ENCODE assay signal across 8 cellular contexts in genomic region chr3:170418422-170419300, GRCh38. TPM values are rescaled to one million over a fixed set of nuclear protein-coding genes. Genes with fewer than 3 reads are reported as not detected.
A peak's percentile ranks its signal among the peaks of the same experiment; 100 is the strongest.
DNase-seq lines count a peak whose midpoint lies in the region; ATAC-seq, FAIRE-seq and TF ChIP-seq lines count a peak whose summit lies in the region.

TSS of gene CLDN11 (plus strand) at chr3:170418868. CDS start at chr3:170419067, 199 bp downstream.

- TF ChIP-seq CTCF in BJ (IDR thresholded peaks at IDR 0.05; ENCODE audit: insufficient read depth, low read depth, low read length): 0 out of 2 replicates have a peak, but pooled peaks have one; percentile 2
- TF ChIP-seq CTCF in HFF-Myc (IDR thresholded peaks at IDR 0.05; ENCODE audit: low read depth, low read length, missing control alignments): no peak
- no peak for TF ChIP-seq CTCF in pancreas (IDR thresholded peaks at IDR 0.05)

- H3K27ac ChIP-seq in pancreas: no peak within 1 kb of the TSS

- intact Hi-C loops in left cardiac atrium (cut with DNase I): loop anchor here in 1 of 2 donors (10.0 kb wide), 1 partner anchor 276 kb away; no protein-coding TSS in a partner anchor
- intact Hi-C loops in pancreas (cut with DNase I): loop anchor here in 1 of 3 donors (10.0 kb wide), 1 partner anchor 396 kb away; no protein-coding TSS in a partner anchor

- no peaks in the 10 kb centered on the region for H3K9me3 Mint-ChIP-seq in activated naive CD8-positive, alpha-beta T cell treated with anti-CD3 and anti-CD28 coated beads, Interleukin-2, amount 50 U/mL, for 24 hours

- peaks cover 0 to 8% (median 0%) of the 10 kb centered on the region in 3 donors for H3K4me1 ChIP-seq in pancreas

- H3K27me3 Mint-ChIP-seq in activated naive CD8-positive, alpha-beta T cell treated with anti-CD3 and anti-CD28 coated beads, Interleukin-2, amount 50 U/mL, for 24 hours: peaks cover 42% of the 10 kb centered on the region

- DNase-seq in BJ (ENCODE audit: low read depth) (no peak), HFF-Myc (ENCODE audit: extremely low read depth, low read depth) (no peak), left cardiac atrium (peak; percentile 68), pancreas (peak in 2 of 6 donors; percentile 65 to 66)
- DNase-seq in activated naive CD8-positive, alpha-beta T cell treated with anti-CD3 and anti-CD28 coated beads, Interleukin-2, amount 50 U/mL, for 24 hours: no peak

- ATAC-seq in activated naive CD8-positive, alpha-beta T cell treated with anti-CD3 and anti-CD28 coated beads, Interleukin-2, amount 50 U/mL, for 24 hours: no peak
- peak; percentile 72 to 74 for ATAC-seq in left cardiac atrium
- ATAC-seq in pancreas: peak; percentile 61 to 72 (median 66)
- no peak for ATAC-seq in GM18867 (IDR thresholded peaks at IDR 0.05; ENCODE audit: unreplicated experiment)
- no peak for ATAC-seq in GM18502 (IDR thresholded peaks at IDR 0.05; ENCODE audit: poor library complexity, unreplicated experiment)
- ATAC-seq in GM21423 (IDR thresholded peaks at IDR 0.05; ENCODE audit: unreplicated experiment): no peak

- H3K36me3 ChIP-seq in BJ (ENCODE audit: control insufficient read depth, insufficient read depth, low read length) (no peaks in the 10 kb centered on the region), pancreas (no peaks in the 10 kb centered on the region)

- no peaks in the 10 kb centered on the region for H3K36me3 Mint-ChIP-seq in activated naive CD8-positive, alpha-beta T cell treated with anti-CD3 and anti-CD28 coated beads, Interleukin-2, amount 50 U/mL, for 24 hours (ENCODE audit: low read depth)

- WGBS in pancreas, 2 donors: 3% methylated on average over 62 to 73 of the region's 73 CpGs

- POLR2A ChIA-PET in BJ (lab: Charles Lee): no interaction called here

- H3K4me3 ChIP-seq in BJ (ENCODE audit: low read depth, low read length): peak within 1 kb of the TSS; percentile 47
- peak within 1 kb of the TSS; percentile 50 for H3K4me3 ChIP-seq in HFF-Myc (replicated peaks; ENCODE audit: low read depth, low read length)
- H3K4me3 ChIP-seq in pancreas: peak within 1 kb of the TSS; percentile 13 to 58 (median 22)

- no peak for FAIRE-seq in pancreas (lab: Jason Lieb, UNC)

- CTCF ChIA-PET in BJ (lab: Yijun Ruan, JAX): interaction anchor here (0.6 to 9.6 kb wide), 5 partner anchors 12 to 393 kb away, joined by 3 to 220 read pairs (median 3); no protein-coding TSS in a partner anchor

- no peaks in the 10 kb centered on the region for H3K9me3 ChIP-seq in pancreas

- H3K27ac Mint-ChIP-seq in activated naive CD8-positive, alpha-beta T cell treated with anti-CD3 and anti-CD28 coated beads, Interleukin-2, amount 50 U/mL, for 24 hours: no peak within 1 kb of the TSS

- peak within 1 kb of the TSS; percentile 62 for H3K4me3 Mint-ChIP-seq in activated naive CD8-positive, alpha-beta T cell treated with anti-CD3 and anti-CD28 coated beads, Interleukin-2, amount 50 U/mL, for 24 hours

- peaks cover 11% of the 10 kb centered on the region for H3K4me1 Mint-ChIP-seq in activated naive CD8-positive, alpha-beta T cell treated with anti-CD3 and anti-CD28 coated beads, Interleukin-2, amount 50 U/mL, for 24 hours

- H3K27me3 ChIP-seq in BJ (ENCODE audit: control insufficient read depth, insufficient read depth, low read length) (no peaks in the 10 kb centered on the region), pancreas (peaks cover 0 to 16% (median 2%) of the 10 kb centered on the region in 4 donors)

RNA-seq across cellular contexts. Expression of gene CLDN11, which starts in this region (rescaled TPM):
- polyA plus RNA-seq in BJ (2011; rRNA removed) (5.6 and 6.5 TPM in 2 replicates), pancreas (under 1 TPM; 0.61 to 0.87 TPM)
- polyA minus RNA-seq in BJ (2011; rRNA and poly(A)+ RNA removed): 10.9 and 23.0 TPM in 2 replicates
- total RNA-seq in left cardiac atrium (10 to 100 TPM in 1 of 2 donors, 1 to 10 TPM in 1; 9.4 to 12.9 TPM), pancreas (1 to 10 TPM in 3 of 6 donors, under 1 TPM in 3; 0.38 to 2.3 (median 1.3) TPM)

Comparison
In these comparisons a context has a peak if more than half of its experiments do, and no peak if none do; other contexts are left out.
1. ATAC-seq: peak in left cardiac atrium (2 of 2) and pancreas (4 of 4); none in activated naive CD8-positive, alpha-beta T cell treated with anti-CD3 and anti-CD28 coated beads, Interleukin-2, amount 50 U/mL, for 24 hours (single experiment), GM18867 (single experiment), GM18502 (single experiment) and GM21423 (single experiment).
2. Peak in every context shown above with its lines, with median percentiles within 50 percentile points of each other: H3K4me3 ChIP-seq.